Comparison of ENCODE assay signal across 7 cellular contexts in genomic region chr1:156590326-156591180, GRCh38. TPM values are rescaled to one million over a fixed set of nuclear protein-coding genes. Genes with fewer than 3 reads are reported as not detected.
DNase-seq lines count a peak whose midpoint lies in the region; ATAC-seq and TF ChIP-seq lines count a peak whose summit lies in the region.
"Had no signal": no experiment of that assay in that cellular context is flagged by ENCODE, and none has a peak within 500 bp of the region (broad histone marks: within the 10 kb centered on the region; RNA-seq: fewer than 3 reads in every experiment).

No MANE protein-coding gene starts in this region.

- peak overlapping the region; percentile 81 for H3K4me3 ChIP-seq in HFF-Myc (replicated peaks; ENCODE audit: low read depth, low read length)
- H3K4me3 ChIP-seq in neural progenitor cell, result peak overlapping the region; percentile 82

- TF ChIP-seq CTCF in HFF-Myc (IDR thresholded peaks at IDR 0.05; ENCODE audit: low read depth, low read length, missing control alignments) (no peak), neural progenitor cell (IDR thresholded peaks at IDR 0.05) (no peak)

- peaks cover 36% of the 10 kb centered on the region for H3K4me1 Mint-ChIP-seq in activated naive CD8-positive, alpha-beta T cell treated with anti-CD3 and anti-CD28 coated beads, Interleukin-2, amount 50 U/mL, for 24 hours
- H3K4me1 Mint-ChIP-seq in neural progenitor cell, result peaks cover 28% of the 10 kb centered on the region

- H3K27ac ChIP-seq in neural progenitor cell, result no peak overlapping the region
- H3K27ac ChIP-seq: brain microvascular endothelial cell had no signal

- H3K27me3 ChIP-seq in neural progenitor cell, result no peaks in the 10 kb centered on the region
- H3K27me3 ChIP-seq: brain microvascular endothelial cell had no signal

- H3K27ac Mint-ChIP-seq in activated naive CD8-positive, alpha-beta T cell treated with anti-CD3 and anti-CD28 coated beads, Interleukin-2, amount 50 U/mL, for 24 hours, result peak overlapping the region; percentile 52
- no peak overlapping the region for H3K27ac Mint-ChIP-seq in neural progenitor cell

- no peaks in the 10 kb centered on the region for H4K20me1 ChIP-seq in neural progenitor cell (ENCODE audit: low read depth)

- peak overlapping the region; percentile 95 for H3K4me2 ChIP-seq in neural progenitor cell

- no peaks in the 10 kb centered on the region for H3K9me3 ChIP-seq in neural progenitor cell (ENCODE audit: low read depth)

- DNase-seq in HFF-Myc (ENCODE audit: extremely low read depth, low read depth), result no peak
- DNase-seq in activated naive CD8-positive, alpha-beta T cell treated with anti-CD3 and anti-CD28 coated beads, Interleukin-2, amount 50 U/mL, for 24 hours, result no peak
- no peak for DNase-seq in neural progenitor cell (ENCODE audit: low spot score)
- DNase-seq in stimulated activated CD4-positive, alpha-beta T cell treated with anti-CD3 and anti-CD28 coated beads, Interleukin-4, amount 100 ng/mL, for 1 hour, result no peak
- DNase-seq: brain microvascular endothelial cell had no signal

- H3K27me3 Mint-ChIP-seq in activated naive CD8-positive, alpha-beta T cell treated with anti-CD3 and anti-CD28 coated beads, Interleukin-2, amount 50 U/mL, for 24 hours, result no peaks in the 10 kb centered on the region
- H3K27me3 Mint-ChIP-seq in neural progenitor cell (ENCODE audit: insufficient read depth, low read depth), result peaks cover 11% of the 10 kb centered on the region

- no peak for ATAC-seq in activated naive CD8-positive, alpha-beta T cell treated with anti-CD3 and anti-CD28 coated beads, Interleukin-2, amount 50 U/mL, for 24 hours
- ATAC-seq in HG03097 (IDR thresholded peaks at IDR 0.05; ENCODE audit: low FRiP score, unreplicated experiment) (no peak), GM21737 (IDR thresholded peaks at IDR 0.05; ENCODE audit: unreplicated experiment) (no peak)

- H3K4me1 ChIP-seq in neural progenitor cell, result peaks cover 5% of the 10 kb centered on the region

- H3F3A ChIP-seq in neural progenitor cell (ENCODE audit: low read depth), result peaks cover 39% of the 10 kb centered on the region

- H3K79me2 ChIP-seq in neural progenitor cell (ENCODE audit: low read depth), result peaks cover 5% of the 10 kb centered on the region

- H3K9ac ChIP-seq in neural progenitor cell, result no peak overlapping the region

- H2AFZ ChIP-seq in neural progenitor cell (replicated peaks), result peak overlapping the region; percentile 88

- H3K36me3 ChIP-seq in neural progenitor cell, result no peaks in the 10 kb centered on the region

- H3K4me3 Mint-ChIP-seq in activated naive CD8-positive, alpha-beta T cell treated with anti-CD3 and anti-CD28 coated beads, Interleukin-2, amount 50 U/mL, for 24 hours, result peak overlapping the region; percentile 83
- peak overlapping the region; percentile 89 for H3K4me3 Mint-ChIP-seq in neural progenitor cell

- H3K9me3 Mint-ChIP-seq in activated naive CD8-positive, alpha-beta T cell treated with anti-CD3 and anti-CD28 coated beads, Interleukin-2, amount 50 U/mL, for 24 hours, result no peaks in the 10 kb centered on the region
- H3K9me3 Mint-ChIP-seq in neural progenitor cell, result no peaks in the 10 kb centered on the region

- H3K36me3 Mint-ChIP-seq in activated naive CD8-positive, alpha-beta T cell treated with anti-CD3 and anti-CD28 coated beads, Interleukin-2, amount 50 U/mL, for 24 hours (ENCODE audit: low read depth), result peaks cover 11% of the 10 kb centered on the region
- peaks cover 6% of the 10 kb centered on the region for H3K36me3 Mint-ChIP-seq in neural progenitor cell

RNA-seq across cellular contexts. Expression of gene NAXE, which starts 1.0 kb away (rescaled TPM):
- total RNA-seq in neural progenitor cell (ENCODE audit: low replicate concordance), result 32.8 and 51.3 TPM in 2 replicates

RNA-seq across cellular contexts. Expression of gene GPATCH4, which starts 10.7 kb away (rescaled TPM):
- total RNA-seq in neural progenitor cell (ENCODE audit: low replicate concordance), result 17.2 and 18.6 TPM in 2 replicates

RNA-seq across cellular contexts. Expression of gene TTC24, which starts 11.0 kb away (rescaled TPM):
- total RNA-seq in neural progenitor cell (ENCODE audit: low replicate concordance), result not detected in 2 replicates

RNA-seq across cellular contexts. Expression of gene IQGAP3, which starts 18.2 kb away (rescaled TPM):
- total RNA-seq in neural progenitor cell (ENCODE audit: low replicate concordance), result 31.5 and 59.2 TPM in 2 replicates

RNA-seq across cellular contexts. Expression of gene HAPLN2, which starts 28.7 kb away (rescaled TPM):
- total RNA-seq in neural progenitor cell (ENCODE audit: low replicate concordance), result 0.65 TPM in 1 of 2 replicates, not detected in the other
